24 cellular contexts compared by ENCODE assay signal in the genomic region with DNA sequence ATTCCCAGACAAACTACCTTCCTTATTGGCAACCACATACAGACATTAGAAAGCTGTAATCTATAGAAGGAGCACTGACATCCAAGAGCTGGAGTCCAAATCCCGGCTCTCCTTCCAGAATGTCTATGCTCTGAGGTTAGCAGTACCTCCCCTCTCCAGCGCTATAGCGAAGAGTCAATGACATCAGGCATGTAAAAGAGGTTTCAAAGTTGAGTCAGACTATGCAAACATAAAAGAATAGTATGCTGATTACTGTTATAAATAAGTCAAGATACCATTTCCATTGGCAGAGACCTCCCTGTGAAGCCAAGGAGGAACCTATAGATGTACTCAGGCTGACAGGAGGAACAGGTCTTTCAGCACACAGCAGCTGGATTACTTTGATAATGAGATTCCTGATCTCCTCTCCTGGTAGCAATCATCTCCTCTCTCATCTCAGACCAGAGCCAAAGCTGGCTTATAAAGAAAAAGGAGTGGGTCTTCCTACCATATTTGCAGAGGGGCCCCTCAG.
DNase-seq lines count a peak whose midpoint lies in the region; ATAC-seq and TF ChIP-seq lines count a peak whose summit lies in the region.
"Had no signal": no experiment of that assay in that cellular context is flagged by ENCODE, and none has a peak within 500 bp of the region (broad histone marks: within the 10 kb centered on the region; RNA-seq: fewer than 3 reads in every experiment).

No MANE protein-coding gene starts in this region.

- H3K4me3 ChIP-seq in CD8-positive, alpha-beta T cell (ENCODE audit: low read depth, low read length) = no peak overlapping the region
- H3K4me3 ChIP-seq: BLaER1, MG63 had no signal

- no peak overlapping the region for H3K4me3 Mint-ChIP-seq in CD8-positive, alpha-beta T cell
- H3K4me3 Mint-ChIP-seq in effector memory CD8-positive, alpha-beta T cell = no peak overlapping the region
- H3K4me3 Mint-ChIP-seq in T-helper 2 cell treated with Interferon-gamma antibody and Interleukin-4, amounts not matched to agents 5 μg/mL and 100 μg/mL, for 36 hours = no peak overlapping the region

- peaks cover 49% of the 10 kb centered on the region for H3K4me1 Mint-ChIP-seq in CD8-positive, alpha-beta T cell (ENCODE audit: low read depth)
- peaks cover 4 to 20% of the 10 kb centered on the region in 2 donors for H3K4me1 Mint-ChIP-seq in effector memory CD8-positive, alpha-beta T cell (ENCODE audit: low read depth in 2 of 2)
- H3K4me1 Mint-ChIP-seq in T-helper 2 cell treated with Interferon-gamma antibody and Interleukin-4, amounts not matched to agents 5 μg/mL and 100 μg/mL, for 36 hours (ENCODE audit: low read depth) = peaks cover 3% of the 10 kb centered on the region

- no peak for TF ChIP-seq CTCF in CD8-positive, alpha-beta T cell (IDR thresholded peaks at IDR 0.05)

- CTCF ChIA-PET in CD8-positive, alpha-beta T cell (lab: Charles Lee) = no interaction called here

- H3K27me3 ChIP-seq in CD8-positive, alpha-beta T cell (ENCODE audit: insufficient read depth, low read length) = no peaks in the 10 kb centered on the region
- H3K27me3 ChIP-seq: BLaER1, MG63 had no signal

- POLR2A ChIA-PET in CD8-positive, alpha-beta T cell (lab: Charles Lee) = interaction anchor here (0.7 kb wide), 1 partner anchor 337 kb away, joined by 3 read pairs; no protein-coding TSS in a partner anchor

- no peak overlapping the region for H3K27ac ChIP-seq in CD8-positive, alpha-beta T cell (ENCODE audit: low read depth, low read length)
- H3K27ac ChIP-seq: 22Rv1, BLaER1, RWPE1 had no signal

- no peaks in the 10 kb centered on the region for H3K36me3 ChIP-seq in CD8-positive, alpha-beta T cell (ENCODE audit: insufficient read depth, low read length)
- H3K36me3 ChIP-seq: BLaER1, MG63 had no signal

- peaks cover 8% of the 10 kb centered on the region for H3K4me1 ChIP-seq in CD8-positive, alpha-beta T cell (ENCODE audit: insufficient read depth, low read length)
- H3K4me1 ChIP-seq: BLaER1 had no signal

- DNase-seq in activated CD4-positive, CD25-positive, alpha-beta regulatory T cell (lab: John Stamatoyannopoulos, UW) = no peak
- no peak for DNase-seq in CD8-positive, alpha-beta T cell
- DNase-seq in NCI-H82 (lab: John Stamatoyannopoulos, UW) = peak; percentile 70
- DNase-seq in effector memory CD8-positive, alpha-beta T cell = no peak
- DNase-seq in T-helper 2 cell treated with Interferon-gamma antibody and Interleukin-4, amounts not matched to agents 5 μg/mL and 100 μg/mL, for 36 hours (ENCODE audit: low spot score) = no peak
- no peak for DNase-seq in foreskin melanocyte
- DNase-seq in activated T-cell treated with anti-CD3 and anti-CD28 coated beads for 4 hours = no peak
- DNase-seq: ACHN; Calu3; CD8-positive, alpha-beta memory T cell; H7; Kasumi-1; MG63; NCI-H1417 treated with DMSO at 0.1 percent for 48 hours; NCI-H187 treated with DMSO at 0.1 percent for 48 hours; NCI-H2107; NCI-H446 treated with DMSO at 0.1 percent for 48 hours; NCI-H526 treated with DMSO at 0.1 percent for 48 hours; SIG-M5; SK-N-SH had no signal

- intact Hi-C loops in CD8-positive, alpha-beta T cell (cut with DNase I, micrococcal nuclease) = loop anchor here in 1 of 2 experiments (5.0 kb wide), 1 partner anchor 192 kb away; a partner anchor contains a TSS

- peaks cover 34% of the 10 kb centered on the region for H3K36me3 Mint-ChIP-seq in CD8-positive, alpha-beta T cell
- H3K36me3 Mint-ChIP-seq in effector memory CD8-positive, alpha-beta T cell (ENCODE audit: insufficient read depth) = no peaks in the 10 kb centered on the region
- H3K36me3 Mint-ChIP-seq in T-helper 2 cell treated with Interferon-gamma antibody and Interleukin-4, amounts not matched to agents 5 μg/mL and 100 μg/mL, for 36 hours (ENCODE audit: low read depth) = peaks cover 3% of the 10 kb centered on the region

- ATAC-seq in activated CD4-positive, CD25-positive, alpha-beta regulatory T cell treated with anti-CD3 and anti-CD28 coated beads, Interleukin-2, amount 50 U/mL, for 24 hours = peak; percentile 27 to 42
- ATAC-seq in CD8-positive, alpha-beta T cell = no peak
- ATAC-seq in effector memory CD8-positive, alpha-beta T cell (replicated peaks) = no peak

- H3K27me3 Mint-ChIP-seq in CD8-positive, alpha-beta T cell (ENCODE audit: low read depth) = no peaks in the 10 kb centered on the region
- H3K27me3 Mint-ChIP-seq in effector memory CD8-positive, alpha-beta T cell = no peaks in the 10 kb centered on the region
- no peaks in the 10 kb centered on the region for H3K27me3 Mint-ChIP-seq in T-helper 2 cell treated with Interferon-gamma antibody and Interleukin-4, amounts not matched to agents 5 μg/mL and 100 μg/mL, for 36 hours (ENCODE audit: low read depth)
- H3K27me3 Mint-ChIP-seq: CD8-positive, alpha-beta memory T cell had no signal

- no peaks in the 10 kb centered on the region for H3K9me3 ChIP-seq in CD8-positive, alpha-beta T cell (ENCODE audit: low read length)
- H3K9me3 ChIP-seq: BLaER1, MG63, SK-N-SH had no signal

- H3K9me3 Mint-ChIP-seq in CD8-positive, alpha-beta T cell = no peaks in the 10 kb centered on the region
- H3K9me3 Mint-ChIP-seq in effector memory CD8-positive, alpha-beta T cell = no peaks in the 10 kb centered on the region
- H3K9me3 Mint-ChIP-seq in T-helper 2 cell treated with Interferon-gamma antibody and Interleukin-4, amounts not matched to agents 5 μg/mL and 100 μg/mL, for 36 hours = no peaks in the 10 kb centered on the region
- H3K9me3 Mint-ChIP-seq: CD8-positive, alpha-beta memory T cell had no signal

- H3K27ac Mint-ChIP-seq in CD8-positive, alpha-beta T cell = peak overlapping the region; percentile 6
- H3K27ac Mint-ChIP-seq in effector memory CD8-positive, alpha-beta T cell = peak overlapping the region; percentile 68 to 74
- H3K27ac Mint-ChIP-seq in T-helper 2 cell treated with Interferon-gamma antibody and Interleukin-4, amounts not matched to agents 5 μg/mL and 100 μg/mL, for 36 hours = no peak overlapping the region

Comparison
In these comparisons a context has a peak if more than half of its experiments do, and no peak if none do; other contexts are left out.
1. ATAC-seq: peak in activated CD4-positive, CD25-positive, alpha-beta regulatory T cell treated with anti-CD3 and anti-CD28 coated beads, Interleukin-2, amount 50 U/mL, for 24 hours (2 of 2); none in CD8-positive, alpha-beta T cell (single experiment) and effector memory CD8-positive, alpha-beta T cell (single experiment).